ENCODE assay signal across 1 cellular context in genomic region chr15:75274509-75275107, GRCh38.
A peak's percentile ranks its signal among the peaks of the same experiment; 100 is the strongest.
TF ChIP-seq lines count a peak whose summit lies in the region.

No MANE protein-coding gene starts in this region.

TF ChIP-seq in IMR-90, 13 proteins besides CTCF, POLR2A, EP300 and RAD21:
- TF ChIP-seq SMC3 (IDR thresholded peaks at IDR 0.05; ENCODE audit: low read depth, low read length): peak; percentile 26; the same call in 1 of the 2 replicates
